In genomic region chr5:95647331-95647659, GRCh38 we compare ENCODE assay signal across 8 cellular contexts. TPM values are rescaled to one million over a fixed set of nuclear protein-coding genes. Genes with fewer than 3 reads are reported as not detected.
DNase-seq lines count a peak whose midpoint lies in the region; ATAC-seq and TF ChIP-seq lines count a peak whose summit lies in the region.

No MANE protein-coding gene starts in this region.

- H3K27ac ChIP-seq in ectodermal cell (ENCODE audit: insufficient read depth, low read depth, low read length, poor library complexity, severe bottlenecking), result no peak overlapping the region

- no peaks in the 10 kb centered on the region for H3K36me3 ChIP-seq in BJ (ENCODE audit: control insufficient read depth, insufficient read depth, low read length)
- no peaks in the 10 kb centered on the region for H3K36me3 ChIP-seq in MG63
- no peaks in the 10 kb centered on the region for H3K36me3 ChIP-seq in ectodermal cell (ENCODE audit: control insufficient read depth, insufficient read depth, low read length)

- H3K27me3 Mint-ChIP-seq in naive B cell, result no peaks in the 10 kb centered on the region

- DNase-seq in BJ (ENCODE audit: low read depth), result no peak
- DNase-seq in MG63, result no peak
- no peak for DNase-seq in naive B cell
- no peak for DNase-seq in stimulated activated naive CD4-positive, alpha-beta T cell (lab: John Stamatoyannopoulos, UW)

- H3K9me3 ChIP-seq in MG63 (no peaks in the 10 kb centered on the region), ectodermal cell (ENCODE audit: control insufficient read depth, low read length) (no peaks in the 10 kb centered on the region)

- TF ChIP-seq CTCF in BJ (IDR thresholded peaks at IDR 0.05; ENCODE audit: insufficient read depth, low read depth, low read length), result no peak

- H3K4me1 ChIP-seq in ectodermal cell (ENCODE audit: control insufficient read depth, insufficient read depth, low read length), result no peaks in the 10 kb centered on the region

- H3K4me3 ChIP-seq in BJ (ENCODE audit: low read depth, low read length) (peak overlapping the region; percentile 55), MG63 (peak overlapping the region; percentile 57), ectodermal cell (ENCODE audit: insufficient read depth, low read depth, low read length) (peak overlapping the region; percentile 38)

- CTCF ChIA-PET in BJ (lab: Yijun Ruan, JAX), result interaction anchor here (0.6 to 7.2 kb wide), 10 partner anchors 13 to 1417 kb away, joined by 3 to 78 read pairs (median 4); no protein-coding TSS in a partner anchor

- 82 to 86% methylated on average over 8 to 10 of the region's 10 CpGs for WGBS in ectodermal cell, 2 experiments

- peak overlapping the region; percentile 80 to 94 (median 92) for H3K4me3 Mint-ChIP-seq in naive B cell

- H3K4me1 Mint-ChIP-seq in naive B cell, result peaks cover 6 to 18% (median 8%) of the 10 kb centered on the region in 3 donors

- H3K27ac Mint-ChIP-seq in naive B cell, result peak overlapping the region in 5 of 6 donors; percentile 83 to 97 (median 93)

- H3K36me3 Mint-ChIP-seq in naive B cell, result peaks cover 0 to 3% of the 10 kb centered on the region in 2 donors

- POLR2A ChIA-PET in BJ (lab: Charles Lee), result interaction anchor here (0.5 to 0.7 kb wide), 6 partner anchors 11 to 201 kb away, joined by 3 to 7 read pairs (median 4); no protein-coding TSS in a partner anchor

- ATAC-seq in naive B cell (ENCODE audit: low read depth in 2 of 2), result no peak
- no peak for ATAC-seq in GM19397 (IDR thresholded peaks at IDR 0.05; ENCODE audit: unreplicated experiment)
- no peak for ATAC-seq in HG02938 (IDR thresholded peaks at IDR 0.05; ENCODE audit: unreplicated experiment)
- ATAC-seq in HG03442 (IDR thresholded peaks at IDR 0.05; ENCODE audit: unreplicated experiment), result no peak

- H3K9me3 Mint-ChIP-seq in naive B cell, result no peaks in the 10 kb centered on the region

- H3K27me3 ChIP-seq in BJ (ENCODE audit: control insufficient read depth, insufficient read depth, low read length) (no peaks in the 10 kb centered on the region), MG63 (no peaks in the 10 kb centered on the region), ectodermal cell (ENCODE audit: control insufficient read depth, insufficient read depth, low read length, poor library complexity, severe bottlenecking) (no peaks in the 10 kb centered on the region)

RNA-seq across cellular contexts. Expression of gene RFESD, which starts 0.7 kb away (rescaled TPM):
- polyA plus RNA-seq in BJ (2011; rRNA removed) (1.1 and 1.9 TPM in 2 replicates), naive B cell (ENCODE audit: low read depth in 6 of 6) (1 to 10 TPM in 5 of 6 donors, not detected in 1; 3.9 to 5.9 (median 5.5) TPM)
- 0.24 and 1.0 TPM in 2 replicates for polyA minus RNA-seq in BJ (2011; rRNA and poly(A)+ RNA removed)
- 2.2 and 10.7 TPM in 2 replicates for total RNA-seq in MG63 (2014; rRNA removed; shearing (Covaris generic); ENCODE audit: low replicate concordance)
- 4.2 TPM for polyA plus RNA-seq in ectodermal cell (2013, experiment 1 of 4)
- 2.8 TPM for polyA plus RNA-seq in ectodermal cell (2013, experiment 2 of 4)
- 3.0 TPM for polyA plus RNA-seq in ectodermal cell (2013, experiment 3 of 4)
- polyA plus RNA-seq in ectodermal cell (2013, experiment 4 of 4), result 2.7 TPM

RNA-seq across cellular contexts. Expression of gene GPR150, which starts 27.4 kb away (rescaled TPM):
- 0.18 and 0.25 TPM in 2 replicates for polyA plus RNA-seq in BJ (2011; rRNA removed)
- not detected in 2 replicates for polyA minus RNA-seq in BJ (2011; rRNA and poly(A)+ RNA removed)
- not detected in 2 replicates for total RNA-seq in MG63 (2014; rRNA removed; shearing (Covaris generic); ENCODE audit: low replicate concordance)
- not detected for polyA plus RNA-seq in ectodermal cell (2013, experiment 1 of 4)
- not detected for polyA plus RNA-seq in ectodermal cell (2013, experiment 2 of 4)
- polyA plus RNA-seq in ectodermal cell (2013, experiment 3 of 4), result not detected
- not detected for polyA plus RNA-seq in ectodermal cell (2013, experiment 4 of 4)
- under 1 TPM in 5 of 6 donors, not detected in 1; 0.33 to 0.71 (median 0.61) TPM for polyA plus RNA-seq in naive B cell (ENCODE audit: low read depth in 6 of 6)

RNA-seq across cellular contexts. Expression of gene SPATA9, which starts 35.5 kb away (rescaled TPM):
- 0.53 and 1.0 TPM in 2 replicates for polyA plus RNA-seq in BJ (2011; rRNA removed)
- polyA minus RNA-seq in BJ (2011; rRNA and poly(A)+ RNA removed), result not detected in 2 replicates
- total RNA-seq in MG63 (2014; rRNA removed; shearing (Covaris generic); ENCODE audit: low replicate concordance), result 1.1 TPM in 1 of 2 replicates, not detected in the other
- not detected for polyA plus RNA-seq in ectodermal cell (2013, experiment 1 of 4)
- polyA plus RNA-seq in ectodermal cell (2013, experiment 2 of 4), result not detected
- not detected for polyA plus RNA-seq in ectodermal cell (2013, experiment 3 of 4)
- not detected for polyA plus RNA-seq in ectodermal cell (2013, experiment 4 of 4)
- not detected for polyA plus RNA-seq in naive B cell (ENCODE audit: low read depth in 6 of 6)
